Comparison of ENCODE assay signal across 1 cellular context in the genomic region with DNA sequence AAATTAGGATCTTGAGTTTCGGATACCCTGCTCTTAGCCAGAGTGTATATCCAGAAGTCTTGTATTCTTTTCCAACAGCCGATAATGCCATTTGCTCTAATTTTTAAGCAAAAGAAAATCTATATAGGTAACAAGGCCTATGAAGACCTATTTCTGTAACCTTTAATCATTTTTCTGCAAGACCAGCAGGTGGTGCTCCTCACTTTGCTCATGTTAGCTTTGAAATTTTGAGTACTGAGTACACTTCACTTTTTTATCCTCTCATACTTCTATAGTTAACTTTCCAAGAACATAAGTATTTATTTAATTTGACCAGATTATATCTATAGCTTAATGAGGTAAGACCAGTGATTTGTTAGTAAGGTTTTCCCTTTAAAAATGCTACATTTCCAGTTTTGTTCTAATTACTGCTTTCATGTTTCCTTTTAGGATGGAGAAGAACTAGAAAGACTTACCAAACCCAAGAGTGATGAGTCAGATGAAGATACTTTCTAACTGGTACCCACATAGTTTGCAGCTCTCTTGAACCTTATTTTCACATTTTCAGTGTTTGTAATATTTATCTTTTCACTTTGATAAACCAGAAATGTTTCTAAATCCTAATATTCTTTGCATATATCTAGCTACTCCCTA.
TF ChIP-seq lines count a peak whose summit lies in the region.

No MANE protein-coding gene starts in this region.

TF ChIP-seq in endothelial cell of umbilical vein, 7 proteins besides CTCF, POLR2A, EP300 and RAD21:
- no peak for TF ChIP-seq POLR2AphosphoS5 (IDR thresholded peaks at IDR 0.05; ENCODE audit: insufficient read depth, low read depth, low read length)
- TF ChIP-seq JUN (IDR thresholded peaks at IDR 0.05; ENCODE audit: borderline replicate concordance, insufficient read depth, insufficient read length, low read depth) = no peak
- no peak for TF ChIP-seq FOS (IDR thresholded peaks at IDR 0.05; ENCODE audit: borderline replicate concordance, insufficient read depth, low read length)
- TF ChIP-seq, protein P1, sequence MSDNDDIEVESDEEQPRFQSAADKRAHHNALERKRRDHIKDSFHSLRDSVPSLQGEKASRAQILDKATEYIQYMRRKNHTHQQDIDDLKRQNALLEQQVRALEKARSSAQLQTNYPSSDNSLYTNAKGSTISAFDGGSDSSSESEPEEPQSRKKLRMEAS (IDR thresholded peaks at IDR 0.05; ENCODE audit: insufficient read depth, insufficient read length) = no peak
- TF ChIP-seq GATA2 (IDR thresholded peaks at IDR 0.05; ENCODE audit: insufficient read depth, insufficient read length, low read depth, low read length) = no peak
- no peak for TF ChIP-seq EZH2 (IDR thresholded peaks at IDR 0.05; ENCODE audit: borderline replicate concordance, low read depth, low read length, severe bottlenecking)
- no peak for TF ChIP-seq MYC (IDR thresholded peaks at IDR 0.05; ENCODE audit: low read depth, low read length)
